ENCODE assay signal across 8 cellular contexts in genomic region chr2:11692966-11693521, GRCh38. TPM values are rescaled to one million over a fixed set of nuclear protein-coding genes. Genes with fewer than 3 reads are reported as not detected.
A peak's percentile ranks its signal among the peaks of the same experiment; 100 is the strongest.
DNase-seq lines count a peak whose midpoint lies in the region; ATAC-seq and TF ChIP-seq lines count a peak whose summit lies in the region.

No MANE protein-coding gene starts in this region.

- no peaks in the 10 kb centered on the region for H3K9me3 Mint-ChIP-seq in activated T-cell treated with anti-CD3 and anti-CD28 coated beads, Interleukin-2, amount 50 U/mL, for 72 hours

- H3K27me3 Mint-ChIP-seq in activated T-cell treated with anti-CD3 and anti-CD28 coated beads, Interleukin-2, amount 50 U/mL, for 72 hours (ENCODE audit: low read depth), result peaks cover 12% of the 10 kb centered on the region

- TF ChIP-seq CTCF in LNCAP (IDR thresholded peaks at IDR 0.05) (peak; percentile 77), foreskin keratinocyte (conservative IDR thresholded peaks at IDR 0.05) (peak; percentile 84)

- H3K36me3 ChIP-seq in aorta (ENCODE audit: control insufficient read depth in 1 of 2, insufficient read depth in 2 of 2, low read length in 1 of 2), result no peaks in the 10 kb centered on the region

- intact Hi-C loops in aorta (cut with DNase I), result loop anchor here (2.0 to 5.0 kb wide), 2 partner anchors 54 to 84 kb away; partner anchors contain the start of gene LPIN1 (in 1 of the 2)

- H3K36me3 Mint-ChIP-seq in activated T-cell treated with anti-CD3 and anti-CD28 coated beads, Interleukin-2, amount 50 U/mL, for 72 hours (ENCODE audit: insufficient read depth in 2 of 2), result no peaks in the 10 kb centered on the region

- peak; percentile 80 for ATAC-seq in GM21786 (IDR thresholded peaks at IDR 0.05; ENCODE audit: unreplicated experiment)
- ATAC-seq in activated T-cell treated with anti-CD3 and anti-CD28 coated beads, Interleukin-2, amount 50 U/mL, for 72 hours (replicated peaks in 1 of 2), result peak; percentile 74 to 80
- ATAC-seq in foreskin keratinocyte, result peak; percentile 61
- peak; percentile 80 for ATAC-seq in aorta (ENCODE audit: low FRiP score)

- no peaks in the 10 kb centered on the region for H3K9me3 ChIP-seq in aorta (ENCODE audit: control insufficient read depth, low read length)

- no peak overlapping the region for H3K4me3 ChIP-seq in aorta (ENCODE audit: low read length in 2 of 2)

- no peak overlapping the region for H3K4me3 Mint-ChIP-seq in activated T-cell treated with anti-CD3 and anti-CD28 coated beads, Interleukin-2, amount 50 U/mL, for 72 hours

- no peak overlapping the region for H3K27ac Mint-ChIP-seq in activated T-cell treated with anti-CD3 and anti-CD28 coated beads, Interleukin-2, amount 50 U/mL, for 72 hours

- H3K4me1 ChIP-seq in foreskin keratinocyte, result peaks cover 9% of the 10 kb centered on the region
- H3K4me1 ChIP-seq in aorta (ENCODE audit: control insufficient read depth in 1 of 2, insufficient read depth in 2 of 2, low read length in 2 of 2), result peaks cover 0 to 7% of the 10 kb centered on the region in 2 donors

- H3K27ac ChIP-seq in foreskin keratinocyte (no peak overlapping the region), aorta (ENCODE audit: low read depth in 1 of 2, low read length in 2 of 2) (no peak overlapping the region)

- H3K27me3 ChIP-seq in foreskin keratinocyte, result no peaks in the 10 kb centered on the region
- H3K27me3 ChIP-seq in aorta (ENCODE audit: control insufficient read depth in 1 of 2, insufficient read depth in 2 of 2, low read length in 1 of 2), result no peaks in the 10 kb centered on the region

- H3K4me1 Mint-ChIP-seq in activated T-cell treated with anti-CD3 and anti-CD28 coated beads, Interleukin-2, amount 50 U/mL, for 72 hours (ENCODE audit: low read depth), result peaks cover 34% of the 10 kb centered on the region

- peak; percentile 77 for DNase-seq in ELR (ENCODE audit: low read depth)
- peak; percentile 69 for DNase-seq in RKO (ENCODE audit: low spot score)
- peak; percentile 72 to 73 for DNase-seq in activated T-cell treated with anti-CD3 and anti-CD28 coated beads, Interleukin-2, amount 50 U/mL, for 72 hours
- peak in 1 of 2 donors; percentile 51 for DNase-seq in foreskin keratinocyte
- DNase-seq in pons (ENCODE audit: low spot score), result peak; percentile 77
- DNase-seq in aorta, result no peak

- WGBS in aorta, 2 donors, result 10 to 11% methylated on average over 9 of the region's 9 CpGs

RNA-seq across cellular contexts. Expression of gene NTSR2, which starts 23.0 kb away (rescaled TPM):
- not detected for total RNA-seq in activated T-cell treated with anti-CD3 and anti-CD28 coated beads, Interleukin-2, amount 50 U/mL, for 72 hours
- not detected in 2 replicates for total RNA-seq in foreskin keratinocyte
- not detected in 2 replicates for polyA plus RNA-seq in foreskin keratinocyte
- not detected for total RNA-seq in aorta
- not detected for polyA plus RNA-seq in aorta

RNA-seq across cellular contexts. Expression of gene LPIN1, which starts 53.4 kb away (rescaled TPM):
- total RNA-seq in activated T-cell treated with anti-CD3 and anti-CD28 coated beads, Interleukin-2, amount 50 U/mL, for 72 hours, result 10 to 100 TPM; 45.4 to 63.2 TPM
- total RNA-seq in foreskin keratinocyte (76.8 and 92.5 TPM in 2 replicates), aorta (10 to 100 TPM; 32.8 to 54.0 TPM)
- polyA plus RNA-seq in foreskin keratinocyte (22.6 and 23.2 TPM in 2 replicates), aorta (10 to 100 TPM in 1 of 2 donors, 1 to 10 TPM in 1; 4.4 to 13.3 TPM)

Comparison
In these comparisons a context has a peak if more than half of its experiments do, and no peak if none do; other contexts are left out.
1. DNase-seq: peak in ELR (single experiment), RKO (single experiment), activated T-cell treated with anti-CD3 and anti-CD28 coated beads, Interleukin-2, amount 50 U/mL, for 72 hours (2 of 2) and pons (single experiment); none in aorta (0 of 2).
2. Peak in every context shown above with its lines, with median percentiles within 50 percentile points of each other: ATAC-seq.